ENCODE assay signal across 1 cellular context in the genomic region with DNA sequence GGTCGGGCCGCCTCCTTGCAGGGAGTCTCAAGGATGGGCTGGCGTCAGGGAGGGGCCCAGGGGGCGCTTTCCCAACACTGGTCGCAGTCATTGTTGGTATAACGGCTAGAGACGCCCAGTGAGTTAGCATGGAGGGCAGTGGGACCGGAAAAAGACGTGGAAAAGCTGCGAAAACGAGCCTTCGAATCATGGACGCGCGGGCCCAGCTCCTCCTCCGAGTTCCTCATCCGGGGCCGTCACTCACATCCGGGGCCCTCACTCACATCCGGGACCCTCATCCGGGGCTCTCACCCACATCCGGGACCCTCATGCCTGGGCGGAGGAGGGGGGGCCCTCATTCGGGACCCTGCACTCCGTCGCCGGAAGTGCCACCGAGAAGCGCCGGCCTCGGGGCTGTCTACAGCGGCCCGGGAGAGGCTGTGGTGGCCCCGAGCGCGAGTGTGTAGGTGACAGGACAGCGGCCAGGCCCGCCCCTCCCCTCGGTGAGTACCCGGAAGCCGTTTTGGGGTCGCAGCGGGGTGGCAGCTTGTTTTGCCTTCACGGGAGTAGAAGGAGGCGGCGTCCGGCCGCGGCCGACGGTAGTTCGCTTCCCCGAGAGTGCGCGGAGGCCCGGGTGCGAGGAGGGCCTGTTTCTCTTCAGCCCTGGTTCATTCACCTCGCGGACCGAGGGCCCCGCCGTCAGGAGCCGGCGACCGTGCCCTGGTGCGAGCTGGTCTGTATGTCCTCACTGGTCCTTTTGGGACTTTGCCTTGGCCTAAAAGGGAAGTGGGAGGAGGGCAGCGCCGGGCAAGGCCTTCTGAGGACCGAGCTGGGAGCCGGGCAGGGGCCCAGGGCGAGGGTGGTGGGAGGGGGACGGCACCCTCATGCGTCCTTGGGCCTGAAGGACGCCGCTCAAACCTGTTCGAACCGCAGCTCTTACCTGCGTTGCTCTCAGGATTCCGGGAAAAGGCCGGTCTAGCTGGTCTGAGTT.
TF ChIP-seq lines count a peak whose summit lies in the region.

A gene with protein sequence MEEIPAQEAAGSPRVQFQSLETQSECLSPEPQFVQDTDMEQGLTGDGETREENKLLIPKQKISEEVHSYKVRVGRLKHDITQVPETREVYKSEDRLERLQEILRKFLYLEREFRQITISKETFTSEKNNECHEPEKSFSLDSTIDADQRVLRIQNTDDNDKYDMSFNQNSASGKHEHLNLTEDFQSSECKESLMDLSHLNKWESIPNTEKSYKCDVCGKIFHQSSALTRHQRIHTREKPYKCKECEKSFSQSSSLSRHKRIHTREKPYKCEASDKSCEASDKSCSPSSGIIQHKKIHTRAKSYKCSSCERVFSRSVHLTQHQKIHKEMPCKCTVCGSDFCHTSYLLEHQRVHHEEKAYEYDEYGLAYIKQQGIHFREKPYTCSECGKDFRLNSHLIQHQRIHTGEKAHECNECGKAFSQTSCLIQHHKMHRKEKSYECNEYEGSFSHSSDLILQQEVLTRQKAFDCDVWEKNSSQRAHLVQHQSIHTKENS (plus strand): TSS at position 337 of the 970 bp plus-strand sequence. CDS start 1,918 bp downstream, outside the sequence.

TF ChIP-seq in H1, 55 proteins besides CTCF, POLR2A, EP300 and RAD21:
- peak; percentile 80; the same call in 1 of the 2 replicates for TF ChIP-seq SP4 (IDR thresholded peaks at IDR 0.05; ENCODE audit: low read length)
- TF ChIP-seq TAF1 (IDR thresholded peaks at IDR 0.05; ENCODE audit: low read depth, low read length), result peak; percentile 88
- TF ChIP-seq GABPA (IDR thresholded peaks at IDR 0.05; ENCODE audit: borderline replicate concordance, insufficient read depth, low read length), result no peak
- peak; percentile 67; the same call in 1 of the 2 replicates for TF ChIP-seq RBBP5 (IDR thresholded peaks at IDR 0.05; ENCODE audit: borderline replicate concordance, low read depth, low read length)
- TF ChIP-seq ASH2L (IDR thresholded peaks at IDR 0.05; ENCODE audit: low read length), result peak; percentile 83
- TF ChIP-seq PHF8 (conservative IDR thresholded peaks at IDR 0.05; ENCODE audit: low read depth, low read length), result peak; percentile 86
- no peak for TF ChIP-seq KDM5A (IDR thresholded peaks at IDR 0.05; ENCODE audit: low read length)
- TF ChIP-seq TAF7 (optimal IDR thresholded peaks at IDR 0.05; ENCODE audit: borderline replicate concordance, low read depth, low read length), result peak; percentile 60
- TF ChIP-seq HDAC2 (IDR thresholded peaks at IDR 0.05; ENCODE audit: borderline replicate concordance in 1 of 2, low read depth in 2 of 2, low read length in 2 of 2), result 0 out of 4 replicates have a peak, but pooled peaks have one; percentile 56 to 70
- TF ChIP-seq SIN3A (conservative IDR thresholded peaks at IDR 0.05 in 1 of 2, IDR thresholded peaks at IDR 0.05 in 1 of 2; ENCODE audit: low read depth in 1 of 2, low read length in 2 of 2), result peak; percentile 19 to 42; a peak in 3 of 4 replicates
- TF ChIP-seq, protein P1, sequence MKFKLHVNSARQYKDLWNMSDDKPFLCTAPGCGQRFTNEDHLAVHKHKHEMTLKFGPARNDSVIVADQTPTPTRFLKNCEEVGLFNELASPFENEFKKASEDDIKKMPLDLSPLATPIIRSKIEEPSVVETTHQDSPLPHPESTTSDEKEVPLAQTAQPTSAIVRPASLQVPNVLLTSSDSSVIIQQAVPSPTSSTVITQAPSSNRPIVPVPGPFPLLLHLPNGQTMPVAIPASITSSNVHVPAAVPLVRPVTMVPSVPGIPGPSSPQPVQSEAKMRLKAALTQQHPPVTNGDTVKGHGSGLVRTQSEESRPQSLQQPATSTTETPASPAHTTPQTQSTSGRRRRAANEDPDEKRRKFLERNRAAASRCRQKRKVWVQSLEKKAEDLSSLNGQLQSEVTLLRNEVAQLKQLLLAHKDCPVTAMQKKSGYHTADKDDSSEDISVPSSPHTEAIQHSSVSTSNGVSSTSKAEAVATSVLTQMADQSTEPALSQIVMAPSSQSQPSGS (IDR thresholded peaks at IDR 0.05; ENCODE audit: low read length), result no peak
- no peak; the same call in 1 of the 2 replicates for TF ChIP-seq YY1 (IDR thresholded peaks at IDR 0.05; ENCODE audit: low read depth, low read length)
- peak; percentile 83; the same call in 1 of the 2 replicates for TF ChIP-seq POLR2AphosphoS5 (IDR thresholded peaks at IDR 0.05; ENCODE audit: low read depth, low read length)
- TF ChIP-seq CREB1 (IDR thresholded peaks at IDR 0.05), result peak; percentile 42
- TF ChIP-seq, protein P2, sequence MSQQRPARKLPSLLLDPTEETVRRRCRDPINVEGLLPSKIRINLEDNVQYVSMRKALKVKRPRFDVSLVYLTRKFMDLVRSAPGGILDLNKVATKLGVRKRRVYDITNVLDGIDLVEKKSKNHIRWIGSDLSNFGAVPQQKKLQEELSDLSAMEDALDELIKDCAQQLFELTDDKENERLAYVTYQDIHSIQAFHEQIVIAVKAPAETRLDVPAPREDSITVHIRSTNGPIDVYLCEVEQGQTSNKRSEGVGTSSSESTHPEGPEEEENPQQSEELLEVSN (IDR thresholded peaks at IDR 0.05), result peak; percentile 34; the same call in 1 of the 2 replicates
- TF ChIP-seq JUND (IDR thresholded peaks at IDR 0.05; ENCODE audit: low read length), result peak; percentile 50
- TF ChIP-seq TCF12 (IDR thresholded peaks at IDR 0.05; ENCODE audit: low read depth, low read length), result no peak
- TF ChIP-seq KDM4A (IDR thresholded peaks at IDR 0.05; ENCODE audit: low read depth, low read length, severe bottlenecking), result peak; percentile 69
- peak; percentile 63 for TF ChIP-seq TBP (IDR thresholded peaks at IDR 0.05; ENCODE audit: low read depth, low read length)
- TF ChIP-seq EGR1 (IDR thresholded peaks at IDR 0.05; ENCODE audit: borderline replicate concordance, low read depth, low read length), result peak; percentile 57; the same call in 1 of the 2 replicates
TF ChIP-seq in H1: peak in this region for 15.
